Comparison of ENCODE assay signal across 21 cellular contexts in the genomic region with DNA sequence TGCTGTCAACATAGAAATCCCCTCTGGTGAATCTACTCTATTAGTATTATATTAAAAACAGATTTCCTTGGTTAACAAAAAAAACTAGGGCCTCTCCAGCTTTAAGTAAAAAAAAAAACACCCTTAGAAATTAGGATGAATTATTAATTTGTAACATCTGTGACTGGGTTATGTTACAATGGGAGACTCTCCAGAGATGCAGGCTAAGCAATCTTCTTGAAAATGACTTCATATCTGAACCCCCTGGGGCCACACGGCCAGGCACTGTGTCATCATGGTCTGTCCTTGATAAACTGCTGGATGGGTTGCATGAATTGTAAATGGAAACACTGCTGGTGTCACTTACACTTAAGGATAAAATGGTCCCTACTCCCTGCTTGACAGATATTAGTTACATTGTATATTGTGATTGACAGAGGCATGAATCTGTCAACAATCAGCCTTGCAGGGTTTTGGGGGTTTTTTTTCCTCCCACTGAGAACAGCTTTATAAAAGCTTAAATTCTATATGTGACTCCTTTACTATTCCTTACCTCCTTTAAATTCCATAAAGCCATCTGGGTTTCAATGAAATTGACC. TPM values are rescaled to one million over a fixed set of nuclear protein-coding genes. Genes with fewer than 3 reads are reported as not detected.
DNase-seq lines count a peak whose midpoint lies in the region; ATAC-seq and TF ChIP-seq lines count a peak whose summit lies in the region.
"Had no signal": no experiment of that assay in that cellular context is flagged by ENCODE, and none has a peak within 500 bp of the region (broad histone marks: within the 10 kb centered on the region; RNA-seq: fewer than 3 reads in every experiment).

No MANE protein-coding gene starts in this region.

- H3K27ac ChIP-seq in A673 (ENCODE audit: low read depth, low read length, poor library complexity, severe bottlenecking) (no peak overlapping the region), GM23248 (peak overlapping the region; percentile 65), foreskin keratinocyte (no peak overlapping the region)
- H3K27ac ChIP-seq: colonic mucosa, KMS-11, RWPE1 had no signal

- in situ Hi-C loops in GM23248 (cut with MboI) = no loop called here

- CTCF ChIA-PET in A673 (lab: Charles Lee) = no interaction called here

- no peaks in the 10 kb centered on the region for H3K79me2 ChIP-seq in GM23248 (ENCODE audit: insufficient read depth)

- H3K9ac ChIP-seq in GM23248 = peak overlapping the region; percentile 19; the same call in 1 of the 2 replicates
- H3K9ac ChIP-seq: KMS-11 had no signal

- 0 out of 2 replicates have a peak, but pooled peaks cover 5% of the 10 kb centered on the region for H3K9me2 ChIP-seq in GM23248 (ENCODE audit: insufficient read depth)

- intact Hi-C loops in A673 (cut with micrococcal nuclease; ENCODE audit: unreplicated experiment) = no loop called here
- intact Hi-C loops in sciatic nerve (cut with DNase I) = no loop called here

- H3F3A ChIP-seq in GM23248 (ENCODE audit: insufficient read depth) = peaks cover 40% of the 10 kb centered on the region

- ATAC-seq in foreskin keratinocyte = peak; percentile 36
- no peak for ATAC-seq in HG03045 (IDR thresholded peaks at IDR 0.05; ENCODE audit: unreplicated experiment)
- ATAC-seq in sciatic nerve = no peak
- ATAC-seq: activated CD8-positive, alpha-beta memory T cell treated with anti-CD3 and anti-CD28 coated beads, Interleukin-2, amount 10 ng/mL, durations not matched to agents 7 days and 5 days; left cardiac atrium; T-cell had no signal

- WGBS in GM23248 (ENCODE audit: low coverage in 1 of 2, low lambda C conversion rate in 2 of 2, missing lambda C conversion rate in 2 of 2), 2 experiments = 0 to 5% methylated on average over 1 of the region's 1 CpG

- no TSS peak for BruUV-seq in A673 (replicated peaks; lab: Mats Ljungman, UMichigan)

- H3K4me3 ChIP-seq in A673 (ENCODE audit: low read depth, low read length, poor library complexity, severe bottlenecking) = no peak overlapping the region
- peak overlapping the region; percentile 41 for H3K4me3 ChIP-seq in GM23248
- H3K4me3 ChIP-seq: colonic mucosa had no signal

- no peaks in the 10 kb centered on the region for H3K36me3 ChIP-seq in A673 (ENCODE audit: insufficient read depth, low read length, poor library complexity, severe bottlenecking)
- H3K36me3 ChIP-seq in GM23248 (ENCODE audit: low read depth) = no peaks in the 10 kb centered on the region
- H3K36me3 ChIP-seq: colonic mucosa had no signal

- peak overlapping the region; percentile 10; the same call in 1 of the 2 replicates for H2AFZ ChIP-seq in GM23248

- H3K9me3 ChIP-seq in A673 (ENCODE audit: low read depth, low read length, poor library complexity, severe bottlenecking) (no peaks in the 10 kb centered on the region), GM23248 (ENCODE audit: low read depth) (no peaks in the 10 kb centered on the region)
- H3K9me3 ChIP-seq: colonic mucosa had no signal

- peak; percentile 18 for DNase-seq in A673 (ENCODE audit: low spot score)
- DNase-seq in GM23248 = peak; percentile 76
- DNase-seq in SK-N-DZ (ENCODE audit: low spot score) = peak; percentile 2
- DNase-seq in foreskin keratinocyte = no peak
- no peak for DNase-seq in dedifferentiated amniotic fluid mesenchymal stem cell (ENCODE audit: extremely low spot score)
- no peak for DNase-seq in NOMO-1 (lab: John Stamatoyannopoulos, UW; ENCODE audit: unreplicated experiment in 2 of 2)
- no peak for DNase-seq in sciatic nerve (ENCODE audit: low spot score)
- DNase-seq: activated CD8-positive, alpha-beta memory T cell treated with anti-CD3 and anti-CD28 coated beads, Interleukin-2, amount 10 ng/mL, durations not matched to agents 7 days and 5 days; activated effector memory CD4-positive, alpha-beta T cell treated with anti-CD3 and anti-CD28 coated beads, Interleukin-2, amount 50 U/mL, for 16 hours; colonic mucosa; hippocampal formation; left cardiac atrium; NCI-H1417 treated with DMSO at 0.1 percent for 48 hours; NCI-H526 treated with DMSO at 0.1 percent for 48 hours; stimulated activated CD4-positive, alpha-beta T cell treated with anti-CD3 and anti-CD28 coated beads, Interleukin-4, amount 100 ng/mL, for 24 hours; T-cell; trophoblast cell had no signal

- H3K4me2 ChIP-seq in GM23248 (ENCODE audit: unreplicated experiment) = peak overlapping the region; percentile 67
- H3K4me2 ChIP-seq: KMS-11 had no signal

- peaks cover 23% of the 10 kb centered on the region for H3K27me3 ChIP-seq in A673 (replicated peaks; ENCODE audit: insufficient read depth, low read depth, low read length, poor library complexity)
- H3K27me3 ChIP-seq in GM23248 (replicated peaks; ENCODE audit: insufficient read depth) = no peaks in the 10 kb centered on the region
- no peaks in the 10 kb centered on the region for H3K27me3 ChIP-seq in foreskin keratinocyte
- H3K27me3 ChIP-seq: colonic mucosa had no signal

- POLR2A ChIA-PET in A673 (lab: Charles Lee; ENCODE audit: low non-redundant PET) = no interaction called here

- no peaks in the 10 kb centered on the region for H4K20me1 ChIP-seq in GM23248 (ENCODE audit: insufficient read depth)

- no peak for TF ChIP-seq CTCF in A673 (conservative IDR thresholded peaks at IDR 0.05; ENCODE audit: low read depth, low read length)
- TF ChIP-seq CTCF in foreskin keratinocyte (conservative IDR thresholded peaks at IDR 0.05) = no peak

- no peaks in the 10 kb centered on the region for H3K4me1 ChIP-seq in A673 (ENCODE audit: insufficient read depth, low read length, poor library complexity, severe bottlenecking)
- H3K4me1 ChIP-seq in GM23248 (ENCODE audit: insufficient read depth) = peaks cover 38% of the 10 kb centered on the region
- H3K4me1 ChIP-seq in foreskin keratinocyte = peaks cover 14% of the 10 kb centered on the region
- H3K4me1 ChIP-seq: colonic mucosa had no signal

RNA-seq across cellular contexts. Expression of a gene that starts 49.1 kb away (rescaled TPM):
- total RNA-seq in A673 (2021) (not detected in 2 replicates), foreskin keratinocyte (0.48 and 0.63 TPM in 2 replicates), sciatic nerve (3.2 TPM)
- total RNA-seq in GM23248 (2014; rRNA removed; shearing (Covaris generic)) = 4.6 and 7.3 TPM in 2 replicates
- polyA plus RNA-seq in GM23248 (2016; fragmentation: Nextera tagmentation; extraction: Ambion mirVana) (4.7 and 5.4 TPM in 2 replicates), foreskin keratinocyte (0.07 and 0.11 TPM in 2 replicates)
- not detected in 2 replicates for polyA plus RNA-seq in SK-N-DZ (2014; cell fraction: cytosol; rRNA removed)
- not detected in 2 replicates for polyA plus RNA-seq in SK-N-DZ (2014; cell fraction: nucleus; rRNA removed)
- total RNA-seq: osteocyte had no signal

Comparison
In these comparisons a context has a peak if more than half of its experiments do, and no peak if none do; other contexts are left out.
1. DNase-seq: peak in A673 (single experiment), GM23248 (single experiment) and SK-N-DZ (single experiment); none in foreskin keratinocyte (0 of 2), dedifferentiated amniotic fluid mesenchymal stem cell (single experiment), NOMO-1 (0 of 2) and sciatic nerve (single experiment).